In genomic region chr6:20377623-20378265, GRCh38 we compare ENCODE assay signal across 11 cellular contexts. TPM values are rescaled to one million over a fixed set of nuclear protein-coding genes. Genes with fewer than 3 reads are reported as not detected.
DNase-seq lines count a peak whose midpoint lies in the region; ATAC-seq and TF ChIP-seq lines count a peak whose summit lies in the region.
"Had no signal": no experiment of that assay in that cellular context is flagged by ENCODE, and none has a peak within 500 bp of the region (broad histone marks: within the 10 kb centered on the region; RNA-seq: fewer than 3 reads in every experiment).

No MANE protein-coding gene starts in this region.

- intact Hi-C loops in left ventricle myocardium superior (cut with micrococcal nuclease) = no loop called here

- TF ChIP-seq CTCF in nephron progenitor cell (IDR thresholded peaks at IDR 0.05) = no peak
- no peak for TF ChIP-seq CTCF in progenitor cell of endocrine pancreas (IDR thresholded peaks at IDR 0.05; ENCODE audit: unreplicated experiment)

- ATAC-seq in central memory CD8-positive, alpha-beta T cell (replicated peaks; ENCODE audit: extremely low read depth, poor library complexity, severe bottlenecking) = peak; percentile 64
- no peak for ATAC-seq in left ventricle myocardium superior

- no peaks in the 10 kb centered on the region for H3K27me3 Mint-ChIP-seq in central memory CD8-positive, alpha-beta T cell
- H3K27me3 Mint-ChIP-seq in nephron progenitor cell (ENCODE audit: low read depth, poor library complexity) (peaks cover 5% of the 10 kb centered on the region), progenitor cell of endocrine pancreas (no peaks in the 10 kb centered on the region)
- H3K27me3 Mint-ChIP-seq: IgD-negative memory B cell had no signal

- peaks cover 12% of the 10 kb centered on the region for H3K4me1 Mint-ChIP-seq in central memory CD8-positive, alpha-beta T cell
- peaks cover 16% of the 10 kb centered on the region for H3K4me1 Mint-ChIP-seq in nephron progenitor cell
- H3K4me1 Mint-ChIP-seq in progenitor cell of endocrine pancreas (ENCODE audit: low read depth) = peaks cover 4% of the 10 kb centered on the region

- DNase-seq in GM03348 (ENCODE audit: low spot score) (peak; percentile 67), NAMALWA (ENCODE audit: low spot score) (peak; percentile 47), nephron progenitor cell (no peak), left ventricle myocardium superior (no peak), NCI-H146 (lab: John Stamatoyannopoulos, UW) (no peak), progenitor cell of endocrine pancreas (ENCODE audit: low spot score, unreplicated experiment) (no peak), SKM-1 treated with dmso at 0.1 percent for 144 hours (lab: John Stamatoyannopoulos, UW; ENCODE audit: unreplicated experiment) (no peak)
- DNase-seq in central memory CD8-positive, alpha-beta T cell (ENCODE audit: low spot score in 2 of 2) = no peak
- DNase-seq: effector CD8-positive, alpha-beta T cell; mesendoderm had no signal

- no peak overlapping the region for H3K27ac Mint-ChIP-seq in central memory CD8-positive, alpha-beta T cell (ENCODE audit: low read depth)
- H3K27ac Mint-ChIP-seq in nephron progenitor cell (peak overlapping the region; percentile 66), progenitor cell of endocrine pancreas (no peak overlapping the region)
- H3K27ac Mint-ChIP-seq: IgD-negative memory B cell had no signal

- no peaks in the 10 kb centered on the region for H3K9me3 Mint-ChIP-seq in central memory CD8-positive, alpha-beta T cell
- H3K9me3 Mint-ChIP-seq in nephron progenitor cell (peaks cover 8% of the 10 kb centered on the region), progenitor cell of endocrine pancreas (ENCODE audit: low read depth) (peaks cover 9% of the 10 kb centered on the region)

- no peaks in the 10 kb centered on the region for H3K36me3 Mint-ChIP-seq in central memory CD8-positive, alpha-beta T cell (ENCODE audit: insufficient read depth)
- H3K36me3 Mint-ChIP-seq in nephron progenitor cell (ENCODE audit: low read depth) = no peaks in the 10 kb centered on the region
- H3K36me3 Mint-ChIP-seq in progenitor cell of endocrine pancreas (ENCODE audit: insufficient read depth) = no peaks in the 10 kb centered on the region
- H3K36me3 Mint-ChIP-seq: IgD-negative memory B cell had no signal

- H3K4me3 Mint-ChIP-seq in central memory CD8-positive, alpha-beta T cell = no peak overlapping the region
- H3K4me3 Mint-ChIP-seq in nephron progenitor cell (no peak overlapping the region), progenitor cell of endocrine pancreas (ENCODE audit: low read depth) (no peak overlapping the region)
- H3K4me3 Mint-ChIP-seq: IgD-negative memory B cell had no signal

RNA-seq across cellular contexts. Expression of gene E2F3, which starts 23.9 kb away (rescaled TPM):
- 5.6 TPM for total RNA-seq in left ventricle myocardium superior
- total RNA-seq in progenitor cell of endocrine pancreas = 32.5 and 33.2 TPM in 2 replicates

Comparison
In these comparisons a context has a peak if more than half of its experiments do, and no peak if none do; other contexts are left out.
1. DNase-seq: peak in GM03348 (single experiment) and NAMALWA (single experiment); none in central memory CD8-positive, alpha-beta T cell (0 of 2), nephron progenitor cell (single experiment), left ventricle myocardium superior (single experiment), NCI-H146 (single experiment), progenitor cell of endocrine pancreas (single experiment) and SKM-1 treated with dmso at 0.1 percent for 144 hours (single experiment).